ENCODE assay signal across 8 cellular contexts in the genomic region with DNA sequence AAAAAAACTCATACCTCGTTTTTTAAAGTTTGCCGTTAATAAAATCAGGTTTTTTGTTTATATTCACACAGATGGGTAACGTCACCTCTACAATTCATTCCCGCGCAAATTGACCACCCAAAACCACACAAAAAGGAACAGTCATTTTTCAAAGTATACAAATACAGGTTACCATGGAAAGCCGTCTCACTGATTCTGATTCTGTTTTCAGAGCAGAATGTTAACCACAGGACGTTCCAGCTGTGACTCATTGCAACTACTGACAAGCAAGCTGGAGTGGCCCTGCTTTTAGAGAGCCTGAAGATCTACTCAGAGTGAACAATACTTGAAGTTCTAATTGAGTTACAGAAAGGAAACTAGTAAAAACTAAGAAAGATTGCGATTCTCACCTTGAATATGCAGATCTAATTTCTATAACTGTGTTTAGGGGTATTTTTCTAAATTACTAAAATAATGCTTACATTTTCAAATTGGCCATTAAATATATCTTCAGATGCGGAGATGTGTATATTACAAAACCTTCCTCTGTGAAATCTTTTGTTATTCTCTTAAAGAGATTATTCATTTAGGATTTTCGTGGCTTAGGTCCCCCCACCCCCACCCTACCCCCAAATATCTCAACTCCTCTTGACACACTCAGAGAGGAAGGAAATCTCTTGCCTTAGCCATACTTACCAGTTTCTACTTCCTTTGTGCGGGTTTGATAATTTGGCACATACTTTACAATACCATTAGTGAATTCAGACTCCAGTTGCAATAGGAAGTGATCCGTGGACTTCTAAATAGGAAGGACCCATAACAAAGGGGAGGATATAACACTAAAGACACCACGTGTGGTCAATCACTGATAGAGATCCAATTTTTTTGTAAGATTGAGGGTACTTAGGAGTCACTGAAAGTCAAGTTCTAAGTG.
DNase-seq lines count a peak whose midpoint lies in the region; ATAC-seq lines count a peak whose summit lies in the region.

No MANE protein-coding gene starts in this region.

- peaks cover 0 to 5% (median 0%) of the 10 kb centered on the region in 3 donors for H3K9me3 Mint-ChIP-seq in T-cell

- CTCF ChIA-PET in T-cell (lab: Charles Lee), result interaction anchor here in 1 of 2 donors (0.8 kb wide), 1 partner anchor 76 kb away, joined by 4 read pairs; no protein-coding TSS in a partner anchor

- DNase-seq in A172 (ENCODE audit: low spot score) (peak; percentile 97), GM19240 (ENCODE audit: insufficient read length, low spot score) (peak; percentile 45), T-cell (peak; percentile 21 to 84 (median 70)), amniotic epithelial cell (ENCODE audit: low read depth) (peak; percentile 98), NCI-H2029 treated with DMSO at 0.1 percent for 48 hours (lab: John Stamatoyannopoulos, UW) (no peak)
- DNase-seq in stimulated activated CD4-positive, alpha-beta T cell treated with anti-CD3 and anti-CD28 coated beads, Interleukin-4, amount 100 ng/mL, for 4 hours, result peak; percentile 36 to 85

- peaks cover 68 to 75% (median 69%) of the 10 kb centered on the region in 3 donors for H3K4me1 Mint-ChIP-seq in T-cell

- POLR2A ChIA-PET in T-cell (lab: Charles Lee), result interaction anchor here (0.6 to 1.3 kb wide), 5 partner anchors 21 to 205 kb away, joined by 3 to 7 read pairs (median 4); a partner anchor contains a TSS

- H3K27me3 Mint-ChIP-seq in T-cell, result no peaks in the 10 kb centered on the region

- H3K27me3 ChIP-seq in iPS-20b (ENCODE audit: insufficient read depth, low read length), result no peaks in the 10 kb centered on the region

- peak overlapping the region; percentile 99 for H3K27ac Mint-ChIP-seq in T-cell

- no peak overlapping the region for H3K27ac ChIP-seq in iPS-20b (ENCODE audit: low read length)

- H3K4me3 Mint-ChIP-seq in T-cell, result peak overlapping the region; percentile 40 to 52 (median 42)

- peaks cover 36% of the 10 kb centered on the region for H3K4me1 ChIP-seq in iPS-20b (ENCODE audit: insufficient read depth, low read length)

- no peaks in the 10 kb centered on the region for H3K9me3 ChIP-seq in iPS-20b (ENCODE audit: insufficient read depth, low read depth, low read length)

- peak overlapping the region; percentile 13; the same call in 1 of the 2 replicates for H3K9ac ChIP-seq in iPS-20b (ENCODE audit: low read depth, low read length)

- H3K36me3 ChIP-seq in iPS-20b (ENCODE audit: insufficient read depth, low read depth, low read length), result no peaks in the 10 kb centered on the region

- H3K36me3 Mint-ChIP-seq in T-cell, result peaks cover 8% of the 10 kb centered on the region

- no peak overlapping the region for H3K4me3 ChIP-seq in iPS-20b (ENCODE audit: low read length)

- peak; percentile 92 for ATAC-seq in HG03439 (IDR thresholded peaks at IDR 0.05; ENCODE audit: unreplicated experiment)
- peak; percentile 83 to 88 (median 85) for ATAC-seq in T-cell (replicated peaks in 1 of 4)
